ENCODE assay signal across 8 cellular contexts in genomic region chr2:218659258-218659987, GRCh38. TPM values are rescaled to one million over a fixed set of nuclear protein-coding genes. Genes with fewer than 3 reads are reported as not detected.
DNase-seq lines count a peak whose midpoint lies in the region; ATAC-seq, FAIRE-seq and TF ChIP-seq lines count a peak whose summit lies in the region.

BCS1L (plus strand) TSS chr2:218659683; CDS start chr2:218660988, 1,305 bp downstream.
A gene with protein sequence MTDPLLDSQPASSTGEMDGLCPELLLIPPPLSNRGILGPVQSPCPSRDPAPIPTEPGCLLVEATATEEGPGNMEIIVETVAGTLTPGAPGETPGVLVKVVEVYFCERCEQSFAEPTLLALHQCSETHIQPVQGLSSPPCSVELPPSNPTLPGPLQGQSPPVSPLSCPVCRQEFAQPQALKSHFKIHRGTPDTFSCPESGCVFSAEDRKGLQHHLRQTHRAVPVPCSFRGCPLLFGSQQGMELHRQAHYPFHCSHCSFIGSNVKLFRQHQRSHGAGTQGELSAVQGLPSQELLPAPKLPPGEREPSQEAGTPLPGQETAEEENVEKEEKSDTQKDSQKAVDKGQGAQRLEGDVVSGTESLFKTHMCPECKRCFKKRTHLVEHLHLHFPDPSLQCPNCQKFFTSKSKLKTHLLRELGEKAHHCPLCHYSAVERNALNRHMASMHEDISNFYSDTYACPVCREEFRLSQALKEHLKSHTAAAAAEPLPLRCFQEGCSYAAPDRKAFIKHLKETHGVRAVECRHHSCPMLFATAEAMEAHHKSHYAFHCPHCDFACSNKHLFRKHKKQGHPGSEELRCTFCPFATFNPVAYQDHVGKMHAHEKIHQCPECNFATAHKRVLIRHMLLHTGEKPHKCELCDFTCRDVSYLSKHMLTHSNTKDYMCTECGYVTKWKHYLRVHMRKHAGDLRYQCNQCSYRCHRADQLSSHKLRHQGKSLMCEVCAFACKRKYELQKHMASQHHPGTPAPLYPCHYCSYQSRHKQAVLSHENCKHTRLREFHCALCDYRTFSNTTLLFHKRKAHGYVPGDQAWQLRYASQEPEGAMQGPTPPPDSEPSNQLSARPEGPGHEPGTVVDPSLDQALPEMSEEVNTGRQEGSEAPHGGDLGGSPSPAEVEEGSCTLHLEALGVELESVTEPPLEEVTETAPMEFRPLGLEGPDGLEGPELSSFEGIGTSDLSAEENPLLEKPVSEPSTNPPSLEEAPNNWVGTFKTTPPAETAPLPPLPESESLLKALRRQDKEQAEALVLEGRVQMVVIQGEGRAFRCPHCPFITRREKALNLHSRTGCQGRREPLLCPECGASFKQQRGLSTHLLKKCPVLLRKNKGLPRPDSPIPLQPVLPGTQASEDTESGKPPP (N-terminal part only) (minus strand): TSS chr2:218659623. CDS start chr2:218656429, 3,194 bp downstream.

- peak within 1 kb of the TSS; percentile 74 for H4K91ac ChIP-seq in trophoblast cell (ENCODE audit: low read depth, low read length)

- H2BK12ac ChIP-seq in trophoblast cell (ENCODE audit: low read length) = no peak within 1 kb of the TSS

- no CpG with 5 or more reads among the region's 49 CpGs for WGBS in trophoblast cell (ENCODE audit: extremely low coverage, insufficient coverage, insufficient read length)
- WGBS in tibial nerve, 2 donors = 1% methylated on average over 46 to 48 of the region's 49 CpGs

- peak within 1 kb of the TSS; percentile 46 for H2BK5ac ChIP-seq in trophoblast cell (ENCODE audit: low read depth, low read length, poor library complexity)

- H3K4me1 ChIP-seq in trophoblast cell (ENCODE audit: control insufficient read depth in 1 of 2, insufficient read depth in 2 of 2, low read length in 2 of 2) (peaks cover 3 to 4% of the 10 kb centered on the region in 2 experiments), tibial nerve (peaks cover 0 to 36% (median 12%) of the 10 kb centered on the region in 4 donors)

- peak; percentile 97 for FAIRE-seq in GM12891 (lab: Jason Lieb, UNC)

- H3K36me3 ChIP-seq in trophoblast cell (ENCODE audit: control insufficient read depth in 1 of 2, insufficient read depth in 2 of 2, low read length in 2 of 2) (peaks cover 41 to 52% of the 10 kb centered on the region in 2 experiments), tibial nerve (peaks cover 0 to 63% (median 13%) of the 10 kb centered on the region in 3 donors)

- H3K4me2 ChIP-seq in trophoblast cell (ENCODE audit: low read length) = peak within 1 kb of the TSS; percentile 78

- peak within 1 kb of the TSS; percentile 92 for H3K27ac Mint-ChIP-seq in activated naive CD8-positive, alpha-beta T cell treated with anti-CD3 and anti-CD28 coated beads, Interleukin-2, amount 50 U/mL, for 24 hours

- no peak within 1 kb of the TSS for H2AK5ac ChIP-seq in trophoblast cell (ENCODE audit: low read length)

- peak within 1 kb of the TSS; percentile 86 for H3K9ac ChIP-seq in trophoblast cell (ENCODE audit: low read length)

- DNase-seq in GM12891 (ENCODE audit: insufficient read length, low spot score) (peak; percentile 92), NCI-H1436 treated with DMSO at 0.1 percent for 48 hours (lab: John Stamatoyannopoulos, UW) (peak; percentile 42), T follicular helper cell (ENCODE audit: low read depth) (peak; percentile 84), cardiac septum (ENCODE audit: low spot score) (peak; percentile 97), trophoblast cell (peak; percentile 72 to 77), tibial nerve (ENCODE audit: low spot score in 2 of 2) (peak; percentile 82 to 94)
- DNase-seq in activated naive CD8-positive, alpha-beta T cell treated with anti-CD3 and anti-CD28 coated beads, Interleukin-2, amount 50 U/mL, for 24 hours = peak; percentile 99

- H3K27ac ChIP-seq in trophoblast cell (ENCODE audit: low read depth, low read length) (peak within 1 kb of the TSS; percentile 47), tibial nerve (peak within 1 kb of the TSS; percentile 15 to 89 (median 66))

- no peak within 1 kb of the TSS for H3K23ac ChIP-seq in trophoblast cell (ENCODE audit: low read length)

- intact Hi-C loops in cardiac septum (cut with DNase I) = loop anchor here (10.0 kb wide), 1 partner anchor 255 kb away; no protein-coding TSS in a partner anchor

- H3K4me1 Mint-ChIP-seq in activated naive CD8-positive, alpha-beta T cell treated with anti-CD3 and anti-CD28 coated beads, Interleukin-2, amount 50 U/mL, for 24 hours = peaks cover 34% of the 10 kb centered on the region

- H3K4me3 ChIP-seq in trophoblast cell (ENCODE audit: low read depth, low read length) = peak within 1 kb of the TSS; percentile 92
- peak within 1 kb of the TSS; percentile 57 to 91 (median 67) for H3K4me3 ChIP-seq in tibial nerve

- peaks cover 6% of the 10 kb centered on the region for H3K79me1 ChIP-seq in trophoblast cell (ENCODE audit: low read length)

- H3K9me3 ChIP-seq in trophoblast cell (ENCODE audit: insufficient read depth, low read depth, low read length) (no peaks in the 10 kb centered on the region), tibial nerve (no peaks in the 10 kb centered on the region)

- peak within 1 kb of the TSS; percentile 73 for H3K14ac ChIP-seq in trophoblast cell (ENCODE audit: low read length)

- H3K4ac ChIP-seq in trophoblast cell (ENCODE audit: low read depth, low read length) = peak within 1 kb of the TSS; percentile 72

- peak; percentile 47 to 68 for TF ChIP-seq EP300 in tibial nerve (IDR thresholded peaks at IDR 0.05)

- H3K18ac ChIP-seq in trophoblast cell (ENCODE audit: low read length) = peak within 1 kb of the TSS; percentile 60

- ATAC-seq in HG02798 (IDR thresholded peaks at IDR 0.05; ENCODE audit: poor library complexity, unreplicated experiment) = peak; percentile 95
- ATAC-seq in activated naive CD8-positive, alpha-beta T cell treated with anti-CD3 and anti-CD28 coated beads, Interleukin-2, amount 50 U/mL, for 24 hours = peak; percentile 97

- peak within 1 kb of the TSS; percentile 94 for H4K8ac ChIP-seq in trophoblast cell (ENCODE audit: low read depth, low read length)

- H4K12ac ChIP-seq in trophoblast cell (ENCODE audit: low read depth, low read length) = peak within 1 kb of the TSS; percentile 68

- peaks cover 48% of the 10 kb centered on the region for H3K36me3 Mint-ChIP-seq in activated naive CD8-positive, alpha-beta T cell treated with anti-CD3 and anti-CD28 coated beads, Interleukin-2, amount 50 U/mL, for 24 hours (ENCODE audit: low read depth)

- H2AFZ ChIP-seq in trophoblast cell (ENCODE audit: insufficient read depth, low read length, poor library complexity) = peak within 1 kb of the TSS; percentile 95

- H3K4me3 Mint-ChIP-seq in activated naive CD8-positive, alpha-beta T cell treated with anti-CD3 and anti-CD28 coated beads, Interleukin-2, amount 50 U/mL, for 24 hours = peak within 1 kb of the TSS; percentile 93

- no peaks in the 10 kb centered on the region for H3K27me3 ChIP-seq in trophoblast cell (ENCODE audit: insufficient read depth, low read length)
- H3K27me3 ChIP-seq in tibial nerve = no peaks in the 10 kb centered on the region

- H2BK120ac ChIP-seq in trophoblast cell (ENCODE audit: insufficient read depth, low read length, poor library complexity) = peak within 1 kb of the TSS; percentile 25

- peak; percentile 81 for TF ChIP-seq POLR2A in GM12891 (IDR thresholded peaks at IDR 0.05; ENCODE audit: low read depth, low read length)
- peak; percentile 18 to 35 for TF ChIP-seq POLR2A in tibial nerve (IDR thresholded peaks at IDR 0.05)

- TF ChIP-seq CTCF in tibial nerve (IDR thresholded peaks at IDR 0.05) = no peak

- H3K79me2 ChIP-seq in trophoblast cell (ENCODE audit: control insufficient read depth, insufficient read depth, low read length, poor library complexity) = peaks cover 4% of the 10 kb centered on the region

- no peaks in the 10 kb centered on the region for H3K9me3 Mint-ChIP-seq in activated naive CD8-positive, alpha-beta T cell treated with anti-CD3 and anti-CD28 coated beads, Interleukin-2, amount 50 U/mL, for 24 hours

- no peaks in the 10 kb centered on the region for H3K27me3 Mint-ChIP-seq in activated naive CD8-positive, alpha-beta T cell treated with anti-CD3 and anti-CD28 coated beads, Interleukin-2, amount 50 U/mL, for 24 hours

TF ChIP-seq in GM12891, 5 proteins besides CTCF, POLR2A, EP300 and RAD21:
- TF ChIP-seq POLR2AphosphoS5 (IDR thresholded peaks at IDR 0.05; ENCODE audit: low read depth, low read length) = peak; percentile 67; the same call in 1 of the 2 replicates
- peak; percentile 30; the same call in 1 of the 2 replicates for TF ChIP-seq TAF1 (IDR thresholded peaks at IDR 0.05; ENCODE audit: low read depth, low read length)
- peak; percentile 19 for TF ChIP-seq PAX5 (IDR thresholded peaks at IDR 0.05; ENCODE audit: insufficient read depth, low read length, severe bottlenecking)
- no peak for TF ChIP-seq POU2F2 (IDR thresholded peaks at IDR 0.05; ENCODE audit: low read depth, low read length)
- TF ChIP-seq SPI1 (IDR thresholded peaks at IDR 0.05; ENCODE audit: low read depth, low read length) = no peak

RNA-seq across cellular contexts. Expression of gene BCS1L, which starts in this region (rescaled TPM):
- polyA plus RNA-seq in GM12891 (2012; ENCODE audit: low read depth, missing spikeins) = 45.6 TPM
- total RNA-seq in cardiac septum = 36.1 TPM
- polyA plus RNA-seq in trophoblast cell (2013) = 19.9 and 21.9 TPM in 2 replicates
- 10 to 100 TPM; 28.2 to 45.2 (median 38.0) TPM for total RNA-seq in tibial nerve

RNA-seq across cellular contexts. Expression of the second gene that starts in this region (rescaled TPM):
- 9.5 TPM for polyA plus RNA-seq in GM12891 (2012; ENCODE audit: low read depth, missing spikeins)
- total RNA-seq in cardiac septum (21.3 TPM), tibial nerve (10 to 100 TPM; 24.7 to 31.7 (median 26.6) TPM)
- polyA plus RNA-seq in trophoblast cell (2013) = 10.9 and 11.3 TPM in 2 replicates

Comparison
In these comparisons a context has a peak if more than half of its experiments do, and no peak if none do; other contexts are left out.
1. Peak in every context shown above with its lines: DNase-seq, ATAC-seq, H3K4me3 ChIP-seq and H3K27ac ChIP-seq.
2. DNase-seq: peak in every context shown above with its lines; median percentile 99 in activated naive CD8-positive, alpha-beta T cell treated with anti-CD3 and anti-CD28 coated beads, Interleukin-2, amount 50 U/mL, for 24 hours; 97 in cardiac septum; 92 in GM12891; 88 in tibial nerve; 84 in T follicular helper cell; 74 in trophoblast cell; 42 in NCI-H1436 treated with DMSO at 0.1 percent for 48 hours.